9 cellular contexts compared by ENCODE assay signal in genomic region chr2:6841537-6842287, GRCh38. TPM values are rescaled to one million over a fixed set of nuclear protein-coding genes. Genes with fewer than 3 reads are reported as not detected.
"Had no signal": no experiment of that assay in that cellular context is flagged by ENCODE, and none has a peak within 500 bp of the region (broad histone marks: within the 10 kb centered on the region; RNA-seq: fewer than 3 reads in every experiment).

No MANE protein-coding gene starts in this region.

- DNase-seq: H9, HCEC 1CT, IMR-90 had no signal

- FAIRE-seq: H1, H54, K562 had no signal

- H3K4me2 ChIP-seq: GM23338 had no signal

- H3K27ac ChIP-seq: HL-60 had no signal

- ATAC-seq: GM23338, K562 had no signal

- H3K4me3 ChIP-seq: GM23338, K562 had no signal

RNA-seq across cellular contexts. Expression of gene RSAD2, which starts 35.9 kb away (rescaled TPM):
- total RNA-seq: H1, H9, HT1080, IMR-90 had no signal
- polyA plus RNA-seq: GM23338, H1, IMR-90 had no signal
